3 cellular contexts compared by ENCODE assay signal in the genomic region with DNA sequence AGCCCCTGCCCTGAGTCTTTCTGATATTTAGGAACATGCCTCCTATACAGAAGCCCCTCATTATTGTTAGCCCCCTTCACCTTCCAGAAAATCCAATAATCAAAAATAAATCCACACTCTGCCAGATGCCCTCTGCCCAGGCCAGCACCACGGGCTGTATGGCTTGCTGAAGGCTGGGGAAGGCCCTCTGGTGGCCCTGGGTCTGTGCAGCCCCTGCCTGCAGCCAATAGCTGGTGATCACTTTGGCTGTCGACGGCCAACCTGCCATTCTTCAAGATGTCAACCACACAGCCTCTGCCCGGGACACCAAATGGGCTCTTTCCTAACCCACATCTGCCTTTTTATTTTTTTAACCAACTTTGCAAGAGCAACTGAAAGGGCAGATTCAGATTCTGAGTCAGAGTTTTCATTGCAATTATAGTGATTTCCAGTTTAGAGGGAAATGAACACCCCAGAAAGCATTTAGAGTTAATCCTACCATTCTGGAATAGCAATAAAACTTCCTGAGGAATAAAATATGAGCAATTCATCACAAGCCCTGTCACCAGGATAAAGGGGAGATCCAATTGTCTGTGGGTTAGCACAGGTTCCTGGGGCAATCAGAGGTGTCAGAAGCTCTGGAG.
TF ChIP-seq lines count a peak whose summit lies in the region.

No MANE protein-coding gene starts in this region.

TF ChIP-seq in SK-N-SH, 30 proteins besides CTCF, POLR2A, EP300 and RAD21:
- TF ChIP-seq ELF1 (IDR thresholded peaks at IDR 0.05) = no peak
- TF ChIP-seq POLR2AphosphoS5 (IDR thresholded peaks at IDR 0.05; ENCODE audit: low read depth, low read length) = no peak
- no peak for TF ChIP-seq CHD2 (IDR thresholded peaks at IDR 0.05; ENCODE audit: low read length, partially characterized antibody)
- no peak for TF ChIP-seq FOXJ3 (CRISPR knock-in tag; IDR thresholded peaks at IDR 0.05)
- peak; percentile 21; the same call in 1 of the 2 replicates for TF ChIP-seq SMC3 (IDR thresholded peaks at IDR 0.05; ENCODE audit: low read depth, low read length)

TF ChIP-seq in SK-N-SH treated with all-trans-retinoic acid at 6 μM for 48 hours, 23 proteins besides CTCF, POLR2A, EP300 and RAD21:
- TF ChIP-seq ESRRG (CRISPR knock-in tag; IDR thresholded peaks at IDR 0.05) (no peak), ZFP30 (CRISPR knock-in tag; IDR thresholded peaks at IDR 0.05) (no peak)
TF ChIP-seq in SK-N-SH treated with all-trans-retinoic acid at 6 μM for 48 hours: peak in this region for 0.

TF ChIP-seq in H1, 55 proteins besides CTCF, POLR2A, EP300 and RAD21:
- TF ChIP-seq NANOG (IDR thresholded peaks at IDR 0.05; ENCODE audit: insufficient read depth, low read depth, low read length, poor library complexity, severe bottlenecking) = no peak
- no peak for TF ChIP-seq E2F6 (IDR thresholded peaks at IDR 0.05)
- no peak for TF ChIP-seq CBX5 (IDR thresholded peaks at IDR 0.05; ENCODE audit: low read depth, low read length)
- no peak for TF ChIP-seq MAFK (IDR thresholded peaks at IDR 0.05; ENCODE audit: low read depth, low read length)
- TF ChIP-seq FOSL1 (IDR thresholded peaks at IDR 0.05; ENCODE audit: insufficient read depth, low read depth, low read length) = no peak
- no peak for TF ChIP-seq BACH1 (IDR thresholded peaks at IDR 0.05; ENCODE audit: low read length)
TF ChIP-seq in H1: peak in this region for 0.
